In genomic region chr16:832652-833336, GRCh38 we compare ENCODE assay signal across 23 cellular contexts. TPM values are rescaled to one million over a fixed set of nuclear protein-coding genes. Genes with fewer than 3 reads are reported as not detected.
DNase-seq lines count a peak whose midpoint lies in the region; ATAC-seq, FAIRE-seq and TF ChIP-seq lines count a peak whose summit lies in the region.
"Had no signal": no experiment of that assay in that cellular context is flagged by ENCODE, and none has a peak within 500 bp of the region (broad histone marks: within the 10 kb centered on the region; RNA-seq: fewer than 3 reads in every experiment).

No MANE protein-coding gene starts in this region.

- H3K4me3 Mint-ChIP-seq in endothelial cell (ENCODE audit: unreplicated experiment), result no peak overlapping the region
- H3K4me3 Mint-ChIP-seq: CD4-positive, CD25-positive, alpha-beta regulatory T cell had no signal

- H3K27ac Mint-ChIP-seq in endothelial cell (ENCODE audit: unreplicated experiment), result no peak overlapping the region
- H3K27ac Mint-ChIP-seq: CD4-positive, CD25-positive, alpha-beta regulatory T cell had no signal

- no peak overlapping the region for H2AFZ ChIP-seq in HepG2 (ENCODE audit: low read length)

- in situ Hi-C loops in HepG2 (cut with HindIII; ENCODE audit: extremely low pct_ligation_motif_present, low pct_unique_long_range_greater_than_20kb), result loop anchor here (10.0 kb wide), 1 partner anchor 62 kb away; no protein-coding TSS in a partner anchor

- POLR2A ChIA-PET in HepG2 (lab: Yijun Ruan, JAX), result no interaction called here

- H3K9me3 Mint-ChIP-seq in endothelial cell (ENCODE audit: unreplicated experiment), result no peaks in the 10 kb centered on the region

- 14% methylated on average over 5 of the region's 35 CpGs for WGBS in HepG2 (ENCODE audit: low lambda C conversion rate)
- 50% methylated on average over 2 of the region's 35 CpGs for WGBS in right lobe of liver (ENCODE audit: insufficient coverage, low coverage, low lambda C conversion rate, missing lambda C conversion rate)

- TF ChIP-seq EP300 in HepG2 (IDR thresholded peaks at IDR 0.05; ENCODE audit: low read depth in 2 of 2, low read length in 2 of 2) (no peak), HepG2 (CRISPR knock-in tag; IDR thresholded peaks at IDR 0.05; ENCODE audit: borderline replicate concordance) (no peak)

- H3K4me1 Mint-ChIP-seq in endothelial cell (ENCODE audit: unreplicated experiment), result no peaks in the 10 kb centered on the region
- H3K4me1 Mint-ChIP-seq: CD4-positive, CD25-positive, alpha-beta regulatory T cell had no signal

- H3K27me3 ChIP-seq in HepG2 (ENCODE audit: control insufficient read depth in 1 of 2, insufficient read depth in 2 of 2, low read length in 2 of 2), result peaks cover 21 to 68% of the 10 kb centered on the region in 2 experiments
- no peaks in the 10 kb centered on the region for H3K27me3 ChIP-seq in right lobe of liver
- H3K27me3 ChIP-seq in colonic mucosa, result no peaks in the 10 kb centered on the region

- H3K27me3 Mint-ChIP-seq in endothelial cell (ENCODE audit: unreplicated experiment), result peaks cover 12% of the 10 kb centered on the region
- H3K27me3 Mint-ChIP-seq: CD4-positive, CD25-positive, alpha-beta regulatory T cell had no signal

- no peak overlapping the region for H3K4me3 ChIP-seq in HepG2 (replicated peaks in 1 of 3; ENCODE audit: insufficient read depth in 1 of 3, low read depth in 2 of 3, low read length in 3 of 3)
- no peak overlapping the region for H3K4me3 ChIP-seq in right lobe of liver
- no peak overlapping the region for H3K4me3 ChIP-seq in colonic mucosa
- H3K4me3 ChIP-seq in mucosa of descending colon, result no peak overlapping the region
- H3K4me3 ChIP-seq: SK-N-MC had no signal

- peaks cover 4% of the 10 kb centered on the region for H3K36me3 Mint-ChIP-seq in endothelial cell (ENCODE audit: low read depth, unreplicated experiment)
- H3K36me3 Mint-ChIP-seq: CD4-positive, CD25-positive, alpha-beta regulatory T cell had no signal

- DNase-seq in HepG2 (ENCODE audit: low spot score) (no peak), right lobe of liver (no peak), colonic mucosa (peak; percentile 63), mucosa of descending colon (peak in 2 of 3 donors; percentile 52 to 66), SKM-1 (lab: John Stamatoyannopoulos, UW; ENCODE audit: unreplicated experiment) (no peak), endothelial cell (ENCODE audit: low spot score) (no peak)
- DNase-seq in effector CD4-positive, alpha-beta T cell, result no peak
- DNase-seq: BE2C; CD4-positive, CD25-positive, alpha-beta regulatory T cell; EL; GF-D8; KBM-7; NCI-H1092 treated with DMSO at 0.1 percent for 48 hours; NCI-H1436 treated with DMSO at 0.1 percent for 48 hours; NCI-H2029; NCI-H2227 treated with DMSO at 0.1 percent for 48 hours; NCI-H510A treated with DMSO at 0.1 percent for 48 hours; OCI-M1; SHP77 treated with DMSO at 0.1 percent for 48 hours had no signal

- no peak overlapping the region for H3K27ac ChIP-seq in HepG2 (ENCODE audit: extremely low read length, insufficient read depth, low read length)
- no peak overlapping the region for H3K27ac ChIP-seq in right lobe of liver
- no peak overlapping the region for H3K27ac ChIP-seq in colonic mucosa
- H3K27ac ChIP-seq: SK-N-MC had no signal

- H3K9me3 ChIP-seq in HepG2 (ENCODE audit: low read length), result peaks cover 16% of the 10 kb centered on the region
- no peaks in the 10 kb centered on the region for H3K9me3 ChIP-seq in right lobe of liver
- no peaks in the 10 kb centered on the region for H3K9me3 ChIP-seq in colonic mucosa
- peaks cover 19% of the 10 kb centered on the region for H3K9me3 ChIP-seq in mucosa of descending colon

- CTCF ChIA-PET in HepG2 (lab: Yijun Ruan, JAX; ENCODE audit: low intra/inter-chr PET ratio, low total read pairs), result no interaction called here

- BruUV-seq in HepG2 (replicated peaks; lab: Mats Ljungman, UMichigan), result no TSS peak

- TF ChIP-seq CTCF in HepG2 (CRISPR knock-in tag; IDR thresholded peaks at IDR 0.05) (no peak), right lobe of liver (IDR thresholded peaks at IDR 0.05) (no peak), colonic mucosa (IDR thresholded peaks at IDR 0.05) (no peak), mucosa of descending colon (IDR thresholded peaks at IDR 0.05) (no peak), endothelial cell (IDR thresholded peaks at IDR 0.05; ENCODE audit: unreplicated experiment) (no peak)

- TF ChIP-seq RAD21 in HepG2 (CRISPR knock-in tag; IDR thresholded peaks at IDR 0.05), result no peak

- H4K20me1 ChIP-seq in HepG2 (ENCODE audit: insufficient read depth, low read length), result no peaks in the 10 kb centered on the region

- H3K9ac ChIP-seq in HepG2 (ENCODE audit: insufficient read depth, low read depth, low read length) (no peak overlapping the region), colonic mucosa (ENCODE audit: low read depth in 2 of 2, low read length in 2 of 2) (no peak overlapping the region)

- H3K4me1 ChIP-seq in HepG2 (ENCODE audit: insufficient read depth, low read length) (no peaks in the 10 kb centered on the region), right lobe of liver (no peaks in the 10 kb centered on the region), colonic mucosa (no peaks in the 10 kb centered on the region), mucosa of descending colon (ENCODE audit: low read depth) (peaks cover 10% of the 10 kb centered on the region)
- H3K4me1 ChIP-seq: BE2C had no signal

- intact Hi-C loops in HepG2 (cut with micrococcal nuclease; ENCODE audit: unreplicated experiment), result no loop called here
- intact Hi-C loops in right lobe of liver (cut with DNase I), result no loop called here
- intact Hi-C loops in colonic mucosa (cut with DNase I), result no loop called here
- intact Hi-C loops in mucosa of descending colon (cut with DNase I, micrococcal nuclease), result no loop called here

- no peak for TF ChIP-seq POLR2A in HepG2 (IDR thresholded peaks at IDR 0.05; ENCODE audit: insufficient read depth in 1 of 2, low read depth in 2 of 2, low read length in 2 of 2)
- no peak for TF ChIP-seq POLR2A in right lobe of liver (IDR thresholded peaks at IDR 0.05)

- H3K4me2 ChIP-seq in HepG2 (ENCODE audit: low read depth, low read length), result no peak overlapping the region

- FAIRE-seq in HepG2 (lab: Jason Lieb, UNC), result no peak
- FAIRE-seq: A204.1, H1 had no signal

- H3K79me2 ChIP-seq in HepG2 (ENCODE audit: insufficient read depth, low read length), result no peaks in the 10 kb centered on the region

- H3K36me3 ChIP-seq in HepG2 (replicated peaks in 1 of 2; ENCODE audit: control insufficient read depth in 1 of 2, insufficient read depth in 2 of 2, low read length in 2 of 2), result no peaks in the 10 kb centered on the region
- no peaks in the 10 kb centered on the region for H3K36me3 ChIP-seq in right lobe of liver
- H3K36me3 ChIP-seq in colonic mucosa, result no peaks in the 10 kb centered on the region
- no peaks in the 10 kb centered on the region for H3K36me3 ChIP-seq in mucosa of descending colon (ENCODE audit: low read depth)
- H3K36me3 ChIP-seq: BE2C had no signal

- ATAC-seq in HepG2, result peak; percentile 66
- ATAC-seq in right lobe of liver, result no peak
- peak; percentile 84 for ATAC-seq in mucosa of descending colon

RNA-seq across cellular contexts. Expression of gene GNG13, which starts 32.3 kb away (rescaled TPM):
- total RNA-seq in HepG2 (2016; rRNA removed; fragmentation: Illumina TruSeq; extraction: Trizol) (not detected in 2 replicates), right lobe of liver (not detected), colonic mucosa (under 1 TPM in 1 of 2 donors, not detected in 1; 0.24 TPM), mucosa of descending colon (1 to 10 TPM in 1 of 3 donors, under 1 TPM in 1, not detected in 1; 0.31 to 1.0 TPM), endothelial cell (ENCODE audit: unreplicated experiment) (not detected)
- total RNA-seq in HepG2 (2016; cell fraction: cytosol; rRNA removed; fragmentation: Illumina TruSeq; extraction: Trizol; ENCODE audit: low read depth), result not detected in 2 replicates
- not detected in 2 replicates for total RNA-seq in HepG2 (2016; cell fraction: insoluble cytoplasmic fraction; rRNA removed; fragmentation: Illumina TruSeq; extraction: Trizol)
- not detected in 2 replicates for total RNA-seq in HepG2 (2016; cell fraction: membrane; rRNA removed; fragmentation: Illumina TruSeq; extraction: Trizol)
- not detected in 2 replicates for total RNA-seq in HepG2 (2016; cell fraction: nucleus; rRNA removed; fragmentation: Illumina TruSeq; extraction: Trizol)
- not detected in 2 replicates for polyA plus RNA-seq in HepG2 (2011; rRNA removed)
- not detected in 2 replicates for polyA plus RNA-seq in HepG2 (2011; cell fraction: cytosol; rRNA removed)
- polyA plus RNA-seq in HepG2 (2011; cell fraction: nucleus; rRNA removed), result not detected in 2 replicates
- polyA plus RNA-seq in HepG2 (2012), result not detected in 2 replicates
- not detected in 2 replicates for polyA plus RNA-seq in HepG2 (2016; cell fraction: cytosol; fragmentation: Illumina TruSeq; extraction: Trizol; ENCODE audit: low read depth)
- not detected in 2 replicates for polyA plus RNA-seq in HepG2 (2016; cell fraction: insoluble cytoplasmic fraction; fragmentation: Illumina TruSeq; extraction: Trizol; ENCODE audit: low read depth)
- polyA plus RNA-seq in HepG2 (2016; cell fraction: membrane; fragmentation: Illumina TruSeq; extraction: Trizol; ENCODE audit: low read depth), result not detected in 2 replicates
- not detected in 2 replicates for polyA plus RNA-seq in HepG2 (2016; cell fraction: nucleus; fragmentation: Illumina TruSeq; extraction: Trizol; ENCODE audit: insufficient read depth, low read depth)
- not detected in 2 replicates for polyA minus RNA-seq in HepG2 (2011; rRNA and poly(A)+ RNA removed; ENCODE audit: low replicate concordance)
- not detected in 2 replicates for polyA minus RNA-seq in HepG2 (2011; cell fraction: cytosol; rRNA and poly(A)+ RNA removed)
- polyA minus RNA-seq in HepG2 (2011; cell fraction: nucleus; rRNA and poly(A)+ RNA removed), result not detected in 2 replicates
- total RNA-seq: CD4-positive, CD25-positive, alpha-beta regulatory T cell; H1; RPMI7951 had no signal
- polyA plus RNA-seq: CD4-positive, CD25-positive, alpha-beta regulatory T cell; H1 had no signal

RNA-seq across cellular contexts. Expression of gene CHTF18, which starts 44.4 kb away (rescaled TPM):
- total RNA-seq in HepG2 (2016; rRNA removed; fragmentation: Illumina TruSeq; extraction: Trizol) (8.8 and 22.9 TPM in 2 replicates), right lobe of liver (1 to 10 TPM; 2.9 to 7.8 (median 4.6) TPM), colonic mucosa (100 to 1,000 TPM in 1 of 2 donors, 10 to 100 TPM in 1; 16.5 to 111 TPM), mucosa of descending colon (10 to 100 TPM; 11.9 to 32.4 (median 12.3) TPM), endothelial cell (ENCODE audit: unreplicated experiment) (56.8 TPM)
- 14.2 and 15.9 TPM in 2 replicates for total RNA-seq in HepG2 (2016; cell fraction: cytosol; rRNA removed; fragmentation: Illumina TruSeq; extraction: Trizol; ENCODE audit: low read depth)
- total RNA-seq in HepG2 (2016; cell fraction: insoluble cytoplasmic fraction; rRNA removed; fragmentation: Illumina TruSeq; extraction: Trizol), result 7.3 and 24.5 TPM in 2 replicates
- total RNA-seq in HepG2 (2016; cell fraction: membrane; rRNA removed; fragmentation: Illumina TruSeq; extraction: Trizol), result 5.5 and 6.8 TPM in 2 replicates
- total RNA-seq in HepG2 (2016; cell fraction: nucleus; rRNA removed; fragmentation: Illumina TruSeq; extraction: Trizol), result 26.2 and 31.2 TPM in 2 replicates
- 7.3 and 8.6 TPM in 2 replicates for polyA plus RNA-seq in HepG2 (2011; rRNA removed)
- polyA plus RNA-seq in HepG2 (2011; cell fraction: cytosol; rRNA removed), result 2.5 and 6.5 TPM in 2 replicates
- polyA plus RNA-seq in HepG2 (2011; cell fraction: nucleus; rRNA removed), result 145 and 298 TPM in 2 replicates
- polyA plus RNA-seq in HepG2 (2012), result 6.6 and 11.8 TPM in 2 replicates
- 2.3 and 2.5 TPM in 2 replicates for polyA plus RNA-seq in HepG2 (2016; cell fraction: cytosol; fragmentation: Illumina TruSeq; extraction: Trizol; ENCODE audit: low read depth)
- polyA plus RNA-seq in HepG2 (2016; cell fraction: insoluble cytoplasmic fraction; fragmentation: Illumina TruSeq; extraction: Trizol; ENCODE audit: low read depth), result 6.8 and 7.7 TPM in 2 replicates
- 3.5 and 4.5 TPM in 2 replicates for polyA plus RNA-seq in HepG2 (2016; cell fraction: membrane; fragmentation: Illumina TruSeq; extraction: Trizol; ENCODE audit: low read depth)
- 103 and 115 TPM in 2 replicates for polyA plus RNA-seq in HepG2 (2016; cell fraction: nucleus; fragmentation: Illumina TruSeq; extraction: Trizol; ENCODE audit: insufficient read depth, low read depth)
- polyA minus RNA-seq in HepG2 (2011; rRNA and poly(A)+ RNA removed; ENCODE audit: low replicate concordance), result 8.2 and 13.0 TPM in 2 replicates
- polyA minus RNA-seq in HepG2 (2011; cell fraction: cytosol; rRNA and poly(A)+ RNA removed), result 2.4 and 3.9 TPM in 2 replicates
- polyA minus RNA-seq in HepG2 (2011; cell fraction: nucleus; rRNA and poly(A)+ RNA removed), result 7.5 and 12.4 TPM in 2 replicates

RNA-seq across cellular contexts. Expression of gene RPUSD1, which starts 44.6 kb away (rescaled TPM):
- total RNA-seq in HepG2 (2016; rRNA removed; fragmentation: Illumina TruSeq; extraction: Trizol), result 22.4 and 26.2 TPM in 2 replicates
- 18.7 and 21.8 TPM in 2 replicates for total RNA-seq in HepG2 (2016; cell fraction: cytosol; rRNA removed; fragmentation: Illumina TruSeq; extraction: Trizol; ENCODE audit: low read depth)
- total RNA-seq in HepG2 (2016; cell fraction: insoluble cytoplasmic fraction; rRNA removed; fragmentation: Illumina TruSeq; extraction: Trizol), result 20.2 and 24.6 TPM in 2 replicates
- 34.6 and 36.7 TPM in 2 replicates for total RNA-seq in HepG2 (2016; cell fraction: membrane; rRNA removed; fragmentation: Illumina TruSeq; extraction: Trizol)
- total RNA-seq in HepG2 (2016; cell fraction: nucleus; rRNA removed; fragmentation: Illumina TruSeq; extraction: Trizol), result 13.4 and 16.9 TPM in 2 replicates
- polyA plus RNA-seq in HepG2 (2011; rRNA removed), result 13.1 and 15.9 TPM in 2 replicates
- 11.8 and 20.0 TPM in 2 replicates for polyA plus RNA-seq in HepG2 (2011; cell fraction: cytosol; rRNA removed)
- polyA plus RNA-seq in HepG2 (2011; cell fraction: nucleus; rRNA removed), result 47.0 and 47.2 TPM in 2 replicates
- 6.9 and 11.4 TPM in 2 replicates for polyA plus RNA-seq in HepG2 (2012)
- polyA plus RNA-seq in HepG2 (2016; cell fraction: cytosol; fragmentation: Illumina TruSeq; extraction: Trizol; ENCODE audit: low read depth), result 23.0 and 24.2 TPM in 2 replicates
- polyA plus RNA-seq in HepG2 (2016; cell fraction: insoluble cytoplasmic fraction; fragmentation: Illumina TruSeq; extraction: Trizol; ENCODE audit: low read depth), result 22.5 and 24.4 TPM in 2 replicates
- polyA plus RNA-seq in HepG2 (2016; cell fraction: membrane; fragmentation: Illumina TruSeq; extraction: Trizol; ENCODE audit: low read depth), result 32.9 and 33.9 TPM in 2 replicates
- 29.7 and 35.5 TPM in 2 replicates for polyA plus RNA-seq in HepG2 (2016; cell fraction: nucleus; fragmentation: Illumina TruSeq; extraction: Trizol; ENCODE audit: insufficient read depth, low read depth)
- 20.0 and 21.5 TPM in 2 replicates for polyA minus RNA-seq in HepG2 (2011; rRNA and poly(A)+ RNA removed; ENCODE audit: low replicate concordance)
- 9.3 and 9.6 TPM in 2 replicates for polyA minus RNA-seq in HepG2 (2011; cell fraction: cytosol; rRNA and poly(A)+ RNA removed)
- polyA minus RNA-seq in HepG2 (2011; cell fraction: nucleus; rRNA and poly(A)+ RNA removed), result 8.9 and 13.2 TPM in 2 replicates
- 10 to 100 TPM in 2 of 6 experiments, 1 to 10 TPM in 4; 5.1 to 16.2 (median 6.6) TPM for total RNA-seq in right lobe of liver
- 10 to 100 TPM; 17.3 to 35.6 TPM for total RNA-seq in colonic mucosa
- 10 to 100 TPM; 19.8 to 20.0 (median 19.8) TPM for total RNA-seq in mucosa of descending colon
- 27.6 TPM for total RNA-seq in endothelial cell (ENCODE audit: unreplicated experiment)

Comparison
In these comparisons a context has a peak if more than half of its experiments do, and no peak if none do; other contexts are left out.
1. ATAC-seq: peak in HepG2 (single experiment) and mucosa of descending colon (single experiment); none in right lobe of liver (0 of 4).
2. DNase-seq: peak in colonic mucosa (single experiment) and mucosa of descending colon (2 of 3); none in HepG2 (single experiment), right lobe of liver (0 of 3), SKM-1 (single experiment), effector CD4-positive, alpha-beta T cell (single experiment) and endothelial cell (single experiment).